Comparison of ENCODE assay signal across 18 cellular contexts in genomic region chr1:31790140-31790539, GRCh38. TPM values are rescaled to one million over a fixed set of nuclear protein-coding genes. Genes with fewer than 3 reads are reported as not detected.
DNase-seq lines count a peak whose midpoint lies in the region; ATAC-seq and TF ChIP-seq lines count a peak whose summit lies in the region.
"Had no signal": no experiment of that assay in that cellular context is flagged by ENCODE, and none has a peak within 500 bp of the region (broad histone marks: within the 10 kb centered on the region; RNA-seq: fewer than 3 reads in every experiment).

No MANE protein-coding gene starts in this region.

- no peaks in the 10 kb centered on the region for H3K9me3 ChIP-seq in T-helper 17 cell (ENCODE audit: control insufficient read depth, low read length, poor library complexity, severe bottlenecking)
- H3K9me3 ChIP-seq in spleen, result no peaks in the 10 kb centered on the region
- H3K9me3 ChIP-seq: A549, adrenal gland, gastroesophageal sphincter, MG63, ovary had no signal

- H3K4me3 ChIP-seq in spleen, result no peak overlapping the region
- H3K4me3 ChIP-seq: A549, adrenal gland, gastroesophageal sphincter, lung, ovary had no signal

- no peak for TF ChIP-seq CTCF in spleen (IDR thresholded peaks at IDR 0.05 in 8 of 11, conservative IDR thresholded peaks at IDR 0.05 in 3 of 11)

- intact Hi-C loops in spleen (cut with DNase I; ENCODE audit: low total_unique reads), result loop anchor here (10.0 kb wide), 1 partner anchor 215 kb away; the partner anchor contains the start of gene TINAGL1

- peak overlapping the region; percentile 37 for H3K27ac Mint-ChIP-seq in T-helper 17 cell
- H3K27ac Mint-ChIP-seq in immature natural killer cell, result peak overlapping the region in 2 of 6 donors; percentile 48 to 69
- no peak overlapping the region for H3K27ac Mint-ChIP-seq in T-helper 2 cell treated with Interferon-gamma antibody and Interleukin-4, amounts not matched to agents 5 μg/mL and 100 μg/mL, for 36 hours

- peak overlapping the region; percentile 59 for H3K4me3 Mint-ChIP-seq in T-helper 17 cell
- H3K4me3 Mint-ChIP-seq in immature natural killer cell, result peak overlapping the region in 3 of 5 donors; percentile 21 to 64 (median 55)
- H3K4me3 Mint-ChIP-seq in T-helper 2 cell treated with Interferon-gamma antibody and Interleukin-4, amounts not matched to agents 5 μg/mL and 100 μg/mL, for 36 hours, result no peak overlapping the region

- no peaks in the 10 kb centered on the region for H3K36me3 ChIP-seq in spleen
- H3K36me3 ChIP-seq: adrenal gland, gastroesophageal sphincter, ovary had no signal

- peak; percentile 53 for DNase-seq in activated effector memory CD4-positive, alpha-beta T cell treated with anti-CD3 and anti-CD28 coated beads, Interleukin-2, amount 50 U/mL, for 16 hours
- no peak for DNase-seq in activated effector memory CD4-positive, alpha-beta T cell treated with Interleukin-2 at 50 U/mL for 16 hours
- DNase-seq in T-helper 17 cell (no peak), immature natural killer cell (no peak), spleen (peak; percentile 63), T-helper 2 cell (no peak)
- no peak for DNase-seq in T-helper 2 cell treated with Interferon-gamma antibody and Interleukin-4, amounts not matched to agents 5 μg/mL and 100 μg/mL, for 36 hours (ENCODE audit: low spot score)
- DNase-seq: MG63; NCI-H187 treated with DMSO at 0.1 percent for 48 hours; stimulated activated naive CD4-positive, alpha-beta T cell had no signal

- 72 to 84% (median 74%) methylated on average over 3 of the region's 3 CpGs for WGBS in spleen, 5 donors

- ATAC-seq in T-helper 17 cell (no peak), HG03378 (IDR thresholded peaks at IDR 0.05; ENCODE audit: unreplicated experiment) (no peak)
- ATAC-seq: gastroesophageal sphincter had no signal

- H3K27me3 ChIP-seq in spleen (replicated peaks in 1 of 7), result peaks cover 0 to 4% (median 0%) of the 10 kb centered on the region in 7 donors
- H3K27me3 ChIP-seq: adrenal gland, MG63, ovary had no signal

- H3K9me3 Mint-ChIP-seq in immature natural killer cell, result no peaks in the 10 kb centered on the region
- no peaks in the 10 kb centered on the region for H3K9me3 Mint-ChIP-seq in T-helper 2 cell treated with Interferon-gamma antibody and Interleukin-4, amounts not matched to agents 5 μg/mL and 100 μg/mL, for 36 hours

- TF ChIP-seq POLR2A in spleen (IDR thresholded peaks at IDR 0.05), result no peak

- peaks cover 0 to 32% (median 14%) of the 10 kb centered on the region in 6 donors for H3K4me1 ChIP-seq in spleen
- H3K4me1 ChIP-seq: adrenal gland had no signal

- H3K27ac ChIP-seq in spleen, result no peak overlapping the region
- H3K27ac ChIP-seq: adrenal gland, epithelial cell of prostate, ovary had no signal

- no peaks in the 10 kb centered on the region for H3K36me3 Mint-ChIP-seq in T-helper 17 cell (ENCODE audit: low read depth)
- H3K36me3 Mint-ChIP-seq in immature natural killer cell, result no peaks in the 10 kb centered on the region
- no peaks in the 10 kb centered on the region for H3K36me3 Mint-ChIP-seq in T-helper 2 cell treated with Interferon-gamma antibody and Interleukin-4, amounts not matched to agents 5 μg/mL and 100 μg/mL, for 36 hours (ENCODE audit: low read depth)

- H3K27me3 Mint-ChIP-seq in T-helper 17 cell (peaks cover 4% of the 10 kb centered on the region), immature natural killer cell (ENCODE audit: low read depth in 3 of 3) (peaks cover 5 to 12% (median 9%) of the 10 kb centered on the region in 3 donors)
- peaks cover 3% of the 10 kb centered on the region for H3K27me3 Mint-ChIP-seq in T-helper 2 cell treated with Interferon-gamma antibody and Interleukin-4, amounts not matched to agents 5 μg/mL and 100 μg/mL, for 36 hours (ENCODE audit: low read depth)

- H3K4me1 Mint-ChIP-seq in T-helper 17 cell (peaks cover 21% of the 10 kb centered on the region), immature natural killer cell (peaks cover 10 to 17% of the 10 kb centered on the region in 2 donors)
- H3K4me1 Mint-ChIP-seq in T-helper 2 cell treated with Interferon-gamma antibody and Interleukin-4, amounts not matched to agents 5 μg/mL and 100 μg/mL, for 36 hours (ENCODE audit: low read depth), result peaks cover 15% of the 10 kb centered on the region

RNA-seq across cellular contexts. Expression of gene SPOCD1, which starts 25.7 kb away (rescaled TPM):
- 1 to 10 TPM in 1 of 2 donors, under 1 TPM in 1; 0.30 to 7.5 TPM for total RNA-seq in T-helper 17 cell
- 1 to 10 TPM in 1 of 3 donors, under 1 TPM in 2; 0.24 to 2.5 (median 0.46) TPM for polyA plus RNA-seq in immature natural killer cell
- 1 to 10 TPM; 1.2 to 5.0 (median 4.1) TPM for total RNA-seq in spleen
- 1 to 10 TPM in 2 of 3 donors, under 1 TPM in 1; 0.74 to 2.0 (median 1.4) TPM for polyA plus RNA-seq in spleen
- total RNA-seq: activated CD8-positive, alpha-beta memory T cell treated with anti-CD3 and anti-CD28 coated beads for 36 hours had no signal

RNA-seq across cellular contexts. Expression of gene ADGRB2, which starts 26.0 kb away (rescaled TPM):
- total RNA-seq in T-helper 17 cell, result 1 to 10 TPM; 1.0 to 1.4 TPM
- 1 to 10 TPM in 1 of 3 donors, under 1 TPM in 1, not detected in 1; 0.36 to 2.1 TPM for polyA plus RNA-seq in immature natural killer cell
- total RNA-seq in spleen, result 1 to 10 TPM in 5 of 7 donors, under 1 TPM in 2; 0.82 to 5.1 (median 2.7) TPM
- polyA plus RNA-seq in spleen, result 1 to 10 TPM in 1 of 3 donors, under 1 TPM in 2; 0.52 to 1.4 (median 0.57) TPM

Comparison
In these comparisons a context has a peak if more than half of its experiments do, and no peak if none do; other contexts are left out.
1. DNase-seq: peak in activated effector memory CD4-positive, alpha-beta T cell treated with anti-CD3 and anti-CD28 coated beads, Interleukin-2, amount 50 U/mL, for 16 hours (single experiment) and spleen (single experiment); none in activated effector memory CD4-positive, alpha-beta T cell treated with Interleukin-2 at 50 U/mL for 16 hours (single experiment), T-helper 17 cell (0 of 3), immature natural killer cell (0 of 3), T-helper 2 cell (0 of 5) and T-helper 2 cell treated with Interferon-gamma antibody and Interleukin-4, amounts not matched to agents 5 μg/mL and 100 μg/mL, for 36 hours (single experiment).